In the genomic region with DNA sequence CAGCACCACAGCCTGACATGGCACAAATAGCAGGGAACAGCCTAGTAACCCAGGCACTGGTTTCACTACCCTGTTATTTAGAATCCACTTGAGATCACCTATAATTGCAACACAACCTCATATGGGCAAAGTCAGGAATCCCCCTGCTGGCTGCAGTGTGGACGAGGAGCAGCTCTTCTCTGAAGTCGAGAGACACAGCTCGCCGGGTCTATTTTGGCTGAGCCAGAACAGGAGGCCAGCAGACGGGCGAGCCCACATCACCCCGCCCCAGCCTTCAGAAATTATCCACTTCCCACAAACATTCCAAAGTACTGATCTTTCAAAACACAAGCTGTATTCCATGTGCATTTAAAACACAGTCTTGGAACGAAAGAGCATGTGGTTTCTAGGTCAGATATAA, we compare ENCODE assay signal across 10 cellular contexts.
DNase-seq lines count a peak whose midpoint lies in the region; ATAC-seq and TF ChIP-seq lines count a peak whose summit lies in the region.
"Had no signal": no experiment of that assay in that cellular context is flagged by ENCODE, and none has a peak within 500 bp of the region (broad histone marks: within the 10 kb centered on the region; RNA-seq: fewer than 3 reads in every experiment).

No MANE protein-coding gene starts in this region.

- no peak overlapping the region for H2BK120ac ChIP-seq in trophoblast cell (ENCODE audit: insufficient read depth, low read length, poor library complexity)

- DNase-seq in PC-3 (peak; percentile 6), fibroblast of pulmonary artery (ENCODE audit: low read depth) (peak; percentile 92), trophoblast cell (peak; percentile 55 to 60), Ammon's horn (ENCODE audit: low spot score) (no peak), prostate gland (ENCODE audit: low spot score) (no peak)
- DNase-seq: Kasumi-1 had no signal

- no peak overlapping the region for H4K8ac ChIP-seq in trophoblast cell (ENCODE audit: low read depth, low read length)

- H4K12ac ChIP-seq in trophoblast cell (ENCODE audit: low read depth, low read length): no peak overlapping the region

- no peak overlapping the region for H2AK5ac ChIP-seq in trophoblast cell (ENCODE audit: low read length)

- WGBS in trophoblast cell (ENCODE audit: extremely low coverage, insufficient coverage, insufficient read length): no CpG with 5 or more reads among the region's 8 CpGs
- 25% methylated on average over 8 of the region's 8 CpGs for WGBS in prostate gland

- no TSS peak for BruUV-seq in PC-3 (replicated peaks; lab: Mats Ljungman, UMichigan)

- H3K4me1 ChIP-seq in PC-3 (ENCODE audit: insufficient read depth, low read length) (no peaks in the 10 kb centered on the region), trophoblast cell (ENCODE audit: control insufficient read depth in 1 of 2, insufficient read depth in 2 of 2, low read length in 2 of 2) (no peaks in the 10 kb centered on the region), prostate gland (replicated peaks) (peaks cover 6% of the 10 kb centered on the region)

- no peak overlapping the region for H3K14ac ChIP-seq in trophoblast cell (ENCODE audit: low read length)

- H3K9me2 ChIP-seq in PC-3 (replicated peaks; ENCODE audit: low read length): no peaks in the 10 kb centered on the region

- H3K4ac ChIP-seq in trophoblast cell (ENCODE audit: low read depth, low read length): no peak overlapping the region

- ATAC-seq in PC-3: peak; percentile 31; the same call in 1 of the 2 replicates
- ATAC-seq in HG02870 (IDR thresholded peaks at IDR 0.05; ENCODE audit: unreplicated experiment): no peak
- no peak for ATAC-seq in HG02973 (IDR thresholded peaks at IDR 0.05; ENCODE audit: unreplicated experiment)
- ATAC-seq: stimulated activated memory B cell treated with anti-CD40 and anti-IgM and Interleukin-4, amounts not matched to agents 10 μg/mL and 1 μg/mL and 100 μg/mL, for 72 hours had no signal

- CTCF ChIA-PET in PC-3 (lab: Charles Lee): no interaction called here

- no peak overlapping the region for H3K27ac ChIP-seq in PC-3 (ENCODE audit: low read length)
- no peak overlapping the region for H3K27ac ChIP-seq in trophoblast cell (ENCODE audit: low read depth, low read length)
- peak overlapping the region in 1 of 2 donors; percentile 26 for H3K27ac ChIP-seq in prostate gland

- no peaks in the 10 kb centered on the region for H3F3A ChIP-seq in PC-3 (ENCODE audit: low read length, unreplicated experiment)

- H3K9me3 ChIP-seq in PC-3 (ENCODE audit: low read length): no peaks in the 10 kb centered on the region
- H3K9me3 ChIP-seq in trophoblast cell (ENCODE audit: insufficient read depth, low read depth, low read length): peaks cover 2% of the 10 kb centered on the region
- H3K9me3 ChIP-seq in prostate gland: no peaks in the 10 kb centered on the region

- H3K4me2 ChIP-seq in PC-3 (ENCODE audit: low read length) (no peak overlapping the region), trophoblast cell (ENCODE audit: low read length) (no peak overlapping the region)

- H3K4me3 ChIP-seq in PC-3 (ENCODE audit: low read length) (no peak overlapping the region), fibroblast of pulmonary artery (replicated peaks; ENCODE audit: low read depth, low read length) (no peak overlapping the region), trophoblast cell (ENCODE audit: low read depth, low read length) (no peak overlapping the region), prostate gland (no peak overlapping the region)

- H2BK5ac ChIP-seq in trophoblast cell (ENCODE audit: low read depth, low read length, poor library complexity): no peak overlapping the region

- intact Hi-C loops in PC-3 (cut with micrococcal nuclease): loop anchor here (10.0 kb wide), 1 partner anchor 94 kb away; no protein-coding TSS in a partner anchor
- intact Hi-C loops in prostate gland (cut with DNase I): no loop called here

- no peaks in the 10 kb centered on the region for H4K20me1 ChIP-seq in PC-3 (ENCODE audit: low read length)

- H3K9ac ChIP-seq in PC-3 (ENCODE audit: low read length) (no peak overlapping the region), trophoblast cell (ENCODE audit: low read length) (no peak overlapping the region)

- H2AFZ ChIP-seq in PC-3 (ENCODE audit: low read length) (no peak overlapping the region), trophoblast cell (ENCODE audit: insufficient read depth, low read length, poor library complexity) (no peak overlapping the region)

- H3K23ac ChIP-seq in trophoblast cell (ENCODE audit: low read length): no peak overlapping the region

- TF ChIP-seq CTCF in GM12872 (IDR thresholded peaks at IDR 0.05; ENCODE audit: insufficient read depth, low read depth, low read length): 0 out of 3 replicates have a peak, but pooled peaks have one; percentile 17
- TF ChIP-seq CTCF in PC-3 (conservative IDR thresholded peaks at IDR 0.05; ENCODE audit: low read depth, low read length): peak; percentile 29; the same call in 1 of the 2 replicates
- TF ChIP-seq CTCF in fibroblast of pulmonary artery (IDR thresholded peaks at IDR 0.05; ENCODE audit: low read length, missing control alignments): peak; percentile 64
- peak in 2 of 4 experiments; percentile 2 to 28 for TF ChIP-seq CTCF in prostate gland (IDR thresholded peaks at IDR 0.05)

- no peaks in the 10 kb centered on the region for H3K36me3 ChIP-seq in PC-3 (ENCODE audit: low read depth, low read length)
- no peaks in the 10 kb centered on the region for H3K36me3 ChIP-seq in trophoblast cell (ENCODE audit: control insufficient read depth in 1 of 2, insufficient read depth in 2 of 2, low read length in 2 of 2)
- H3K36me3 ChIP-seq in prostate gland: no peaks in the 10 kb centered on the region

- H3K27me3 ChIP-seq in PC-3 (ENCODE audit: low read length): peaks cover 72% of the 10 kb centered on the region
- no peaks in the 10 kb centered on the region for H3K27me3 ChIP-seq in trophoblast cell (ENCODE audit: insufficient read depth, low read length)
- H3K27me3 ChIP-seq in prostate gland (replicated peaks; ENCODE audit: insufficient read depth): no peaks in the 10 kb centered on the region

- H3K79me2 ChIP-seq in PC-3 (ENCODE audit: low read length) (no peaks in the 10 kb centered on the region), trophoblast cell (ENCODE audit: control insufficient read depth, insufficient read depth, low read length, poor library complexity) (no peaks in the 10 kb centered on the region)

- POLR2A ChIA-PET in PC-3 (lab: Charles Lee; ENCODE audit: unreplicated experiment): no interaction called here

- H3K79me1 ChIP-seq in trophoblast cell (ENCODE audit: low read length): no peaks in the 10 kb centered on the region

- no peak overlapping the region for H4K91ac ChIP-seq in trophoblast cell (ENCODE audit: low read depth, low read length)

- no peak overlapping the region for H2BK12ac ChIP-seq in trophoblast cell (ENCODE audit: low read length)

- no peak overlapping the region for H3K18ac ChIP-seq in trophoblast cell (ENCODE audit: low read length)

- no peak for TF ChIP-seq POLR2A in prostate gland (IDR thresholded peaks at IDR 0.05)

Comparison
In these comparisons a context has a peak if more than half of its experiments do, and no peak if none do; other contexts are left out.
1. DNase-seq: peak in PC-3 (single experiment), fibroblast of pulmonary artery (single experiment) and trophoblast cell (2 of 2); none in Ammon's horn (single experiment) and prostate gland (single experiment).